In genomic region chr1:156927215-156928042, GRCh38 we compare ENCODE assay signal across 8 cellular contexts. TPM values are rescaled to one million over a fixed set of nuclear protein-coding genes. Genes with fewer than 3 reads are reported as not detected.
DNase-seq lines count a peak whose midpoint lies in the region; ATAC-seq, FAIRE-seq and TF ChIP-seq lines count a peak whose summit lies in the region.

No MANE protein-coding gene starts in this region.

- ATAC-seq in activated T-cell treated with anti-CD3 and anti-CD28 coated beads, Interleukin-2, amount 50 U/mL, for 4 hours, result peak; percentile 80 to 81
- ATAC-seq in thoracic aorta (ENCODE audit: insufficient number of reproducible peaks, low FRiP score, low read depth) (no peak), HG02571 (IDR thresholded peaks at IDR 0.05; ENCODE audit: unreplicated experiment) (no peak)

- H3K4me2 ChIP-seq in osteoblast (ENCODE audit: insufficient read depth, low read length), result peak overlapping the region; percentile 72

- peaks cover 21% of the 10 kb centered on the region for H3K4me1 Mint-ChIP-seq in activated T-cell treated with anti-CD3 and anti-CD28 coated beads, Interleukin-2, amount 50 U/mL, for 4 hours (ENCODE audit: low read depth)

- H3K36me3 ChIP-seq in osteoblast (ENCODE audit: insufficient read depth, low read length), result no peaks in the 10 kb centered on the region
- no peaks in the 10 kb centered on the region for H3K36me3 ChIP-seq in thoracic aorta

- H3K4me3 Mint-ChIP-seq in activated T-cell treated with anti-CD3 and anti-CD28 coated beads, Interleukin-2, amount 50 U/mL, for 4 hours, result peak overlapping the region; percentile 9

- no peaks in the 10 kb centered on the region for H3K36me3 Mint-ChIP-seq in activated T-cell treated with anti-CD3 and anti-CD28 coated beads, Interleukin-2, amount 50 U/mL, for 4 hours (ENCODE audit: insufficient read depth)

- H3K4me3 ChIP-seq in osteoblast (ENCODE audit: insufficient read depth, low read length) (peak overlapping the region; percentile 64), thoracic aorta (peak overlapping the region; percentile 60)

- H3K27me3 ChIP-seq in osteoblast (ENCODE audit: insufficient read depth, low read length) (peaks cover 30% of the 10 kb centered on the region), thoracic aorta (replicated peaks; ENCODE audit: insufficient read depth) (no peaks in the 10 kb centered on the region)

- peaks cover 93% of the 10 kb centered on the region for H3K27me3 Mint-ChIP-seq in activated T-cell treated with anti-CD3 and anti-CD28 coated beads, Interleukin-2, amount 50 U/mL, for 4 hours (ENCODE audit: low read depth)

- FAIRE-seq in HTR-8/SVneo (lab: Jason Lieb, UNC), result peak; percentile 4

- H3K4me1 ChIP-seq in osteoblast (ENCODE audit: insufficient read depth, low read length) (peaks cover 8% of the 10 kb centered on the region), thoracic aorta (ENCODE audit: control insufficient read depth in 1 of 2, low read depth in 2 of 2) (peaks cover 12 to 30% of the 10 kb centered on the region in 2 donors)

- no peaks in the 10 kb centered on the region for H3K9me3 Mint-ChIP-seq in activated T-cell treated with anti-CD3 and anti-CD28 coated beads, Interleukin-2, amount 50 U/mL, for 4 hours

- DNase-seq in COLO668 (lab: John Stamatoyannopoulos, UW; ENCODE audit: unreplicated experiment) (peak; percentile 80), HTR-8/SVneo (ENCODE audit: insufficient read length, low spot score) (peak; percentile 80), OCI-M1 (lab: John Stamatoyannopoulos, UW) (peak; percentile 85), fibroblast of peridontal ligament (ENCODE audit: extremely low read depth) (peak; percentile 70), osteoblast (ENCODE audit: insufficient read length, low spot score, missing footprints) (peak; percentile 95), thoracic aorta (ENCODE audit: low spot score) (no peak)
- DNase-seq in activated T-cell treated with anti-CD3 and anti-CD28 coated beads, Interleukin-2, amount 50 U/mL, for 4 hours, result peak; percentile 62

- TF ChIP-seq CTCF in osteoblast (IDR thresholded peaks at IDR 0.05; ENCODE audit: extremely low read depth, low read depth, low read length), result peak; percentile 70
- TF ChIP-seq CTCF in thoracic aorta (IDR thresholded peaks at IDR 0.05), result peak; percentile 45

- no peaks in the 10 kb centered on the region for H4K20me1 ChIP-seq in osteoblast (ENCODE audit: insufficient read depth, low read length)

- H2AFZ ChIP-seq in osteoblast (ENCODE audit: low read length), result peak overlapping the region; percentile 69

- H3K9me3 ChIP-seq in osteoblast (ENCODE audit: low read depth, low read length) (no peaks in the 10 kb centered on the region), thoracic aorta (no peaks in the 10 kb centered on the region)

- H3K79me2 ChIP-seq in osteoblast (ENCODE audit: insufficient read depth, low read length), result no peaks in the 10 kb centered on the region

- H3K27ac ChIP-seq in osteoblast (ENCODE audit: low read depth, low read length), result no peak overlapping the region
- no peak overlapping the region for H3K27ac ChIP-seq in thoracic aorta

RNA-seq across cellular contexts. Expression of gene LRRC71, which starts 7.0 kb away (rescaled TPM):
- not detected for total RNA-seq in activated T-cell treated with anti-CD3 and anti-CD28 coated beads, Interleukin-2, amount 50 U/mL, for 4 hours
- total RNA-seq in osteoblast (0.36 and 0.59 TPM in 2 replicates), thoracic aorta (not detected)

RNA-seq across cellular contexts. Expression of gene PEAR1, which starts 33.9 kb away (rescaled TPM):
- total RNA-seq in activated T-cell treated with anti-CD3 and anti-CD28 coated beads, Interleukin-2, amount 50 U/mL, for 4 hours, result under 1 TPM in 1 of 3 donors, not detected in 2; 0.05 TPM
- total RNA-seq in osteoblast, result 17.0 and 21.2 TPM in 2 replicates
- 10 to 100 TPM; 31.0 to 34.9 TPM for total RNA-seq in thoracic aorta

Comparison
In these comparisons a context has a peak if more than half of its experiments do, and no peak if none do; other contexts are left out.
1. ATAC-seq: peak in activated T-cell treated with anti-CD3 and anti-CD28 coated beads, Interleukin-2, amount 50 U/mL, for 4 hours (2 of 2); none in thoracic aorta (single experiment) and HG02571 (single experiment).
2. RNA of gene PEAR1, which starts 33.9 kb away (total RNA-seq): 31.0 to 34.9 TPM in thoracic aorta and 17.0 to 21.2 TPM in osteoblast; 0.05 TPM in activated T-cell treated with anti-CD3 and anti-CD28 coated beads, Interleukin-2, amount 50 U/mL, for 4 hours; every median in the first group is over 10 times any median in the second.